In the genomic region with DNA sequence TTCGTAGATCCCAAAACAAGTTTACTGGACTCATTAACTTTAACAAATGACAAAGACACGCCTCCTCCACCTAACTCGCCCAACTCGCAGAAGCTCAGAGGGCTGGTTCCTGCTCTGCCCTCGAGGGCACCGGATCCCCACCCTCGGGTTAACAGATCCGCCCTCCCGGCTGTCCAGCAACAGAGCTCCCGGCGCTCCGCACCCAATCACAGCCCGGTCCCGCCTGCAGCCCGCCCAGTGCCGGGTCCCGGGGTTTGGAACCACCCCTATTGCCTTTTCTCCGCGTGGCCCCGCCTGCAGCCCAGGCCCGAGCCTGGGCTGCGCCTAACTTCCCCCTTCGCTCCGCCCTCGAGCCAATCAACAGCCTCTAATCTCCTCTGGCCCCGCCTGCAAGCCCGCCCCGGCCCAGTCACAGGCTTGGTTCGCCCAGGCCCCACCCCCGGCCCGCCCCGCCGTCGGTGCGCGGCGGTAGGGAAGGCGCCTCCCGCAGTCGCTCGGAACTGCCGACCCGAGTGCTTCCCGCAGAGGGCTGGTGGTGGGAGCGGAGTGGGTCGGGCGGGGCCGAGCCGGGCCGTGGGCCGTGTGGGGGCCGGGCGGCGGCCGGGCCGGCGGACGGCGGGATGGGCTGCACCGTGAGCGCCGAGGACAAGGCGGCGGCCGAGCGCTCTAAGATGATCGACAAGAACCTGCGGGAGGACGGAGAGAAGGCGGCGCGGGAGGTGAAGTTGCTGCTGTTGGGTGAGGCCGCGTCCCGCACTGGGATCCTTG, we compare ENCODE assay signal across 8 cellular contexts. TPM values are rescaled to one million over a fixed set of nuclear protein-coding genes. Genes with fewer than 3 reads are reported as not detected.
DNase-seq lines count a peak whose midpoint lies in the region; ATAC-seq and TF ChIP-seq lines count a peak whose summit lies in the region.

GNAI2 (plus strand) TSS at position 489 of the 768 bp plus-strand sequence; CDS start at position 621, 132 bp downstream.

- no peaks in the 10 kb centered on the region for H3K27me3 ChIP-seq in mucosa of rectum (ENCODE audit: control insufficient read depth in 2 of 2, insufficient read depth in 2 of 2, low read length in 2 of 2)

- peaks cover 36% of the 10 kb centered on the region for H3K4me1 Mint-ChIP-seq in activated T-cell treated with anti-CD3 and anti-CD28 coated beads, Interleukin-2, amount 50 U/mL, for 24 hours (ENCODE audit: low read depth)

- no peaks in the 10 kb centered on the region for H3K9me3 Mint-ChIP-seq in activated T-cell treated with anti-CD3 and anti-CD28 coated beads, Interleukin-2, amount 50 U/mL, for 24 hours

- H3K4me1 ChIP-seq in mucosa of rectum (ENCODE audit: control insufficient read depth in 2 of 2, insufficient read depth in 2 of 2, low read length in 2 of 2) = peaks cover 37 to 39% of the 10 kb centered on the region in 2 donors

- peak; percentile 93 for ATAC-seq in GM21717 (IDR thresholded peaks at IDR 0.05; ENCODE audit: unreplicated experiment)

- TF ChIP-seq CTCF in epithelial cell of proximal tubule (conservative IDR thresholded peaks at IDR 0.05; ENCODE audit: low read depth, low read length) = no peak

- H3K27ac Mint-ChIP-seq in activated T-cell treated with anti-CD3 and anti-CD28 coated beads, Interleukin-2, amount 50 U/mL, for 24 hours = peak within 1 kb of the TSS; percentile 98

- peak within 1 kb of the TSS; percentile 98 for H3K4me3 Mint-ChIP-seq in activated T-cell treated with anti-CD3 and anti-CD28 coated beads, Interleukin-2, amount 50 U/mL, for 24 hours

- H3K36me3 Mint-ChIP-seq in activated T-cell treated with anti-CD3 and anti-CD28 coated beads, Interleukin-2, amount 50 U/mL, for 24 hours (ENCODE audit: low read depth) = peaks cover 45% of the 10 kb centered on the region

- H3K27ac ChIP-seq in mucosa of rectum (ENCODE audit: low read depth in 2 of 2, low read length in 2 of 2) = peak within 1 kb of the TSS; percentile 78 to 91

- H3K9ac ChIP-seq in mucosa of rectum (ENCODE audit: low read depth in 1 of 2, low read length in 2 of 2) = peak within 1 kb of the TSS; percentile 74 to 94

- H3K36me3 ChIP-seq in mucosa of rectum (ENCODE audit: control insufficient read depth in 2 of 2, insufficient read depth in 2 of 2, low read length in 2 of 2) = peaks cover 0 to 3% of the 10 kb centered on the region in 2 donors

- DNase-seq in DMS153 treated with DMSO at 0.1 percent for 48 hours (lab: John Stamatoyannopoulos, UW; ENCODE audit: unreplicated experiment) (peak; percentile 84), KBM-7 (peak; percentile 99), epithelial cell of proximal tubule (ENCODE audit: low read depth) (peak; percentile 87)
- DNase-seq in activated T-cell treated with anti-CD3 and anti-CD28 coated beads, Interleukin-2, amount 50 U/mL, for 24 hours = peak; percentile 99
- peak; percentile 98 for DNase-seq in stimulated activated CD8-positive, alpha-beta memory T cell treated with anti-CD3 and anti-CD28 coated beads, Interleukin-4, amount 100 ng/mL, for 48 hours

- H3K27me3 Mint-ChIP-seq in activated T-cell treated with anti-CD3 and anti-CD28 coated beads, Interleukin-2, amount 50 U/mL, for 24 hours = no peaks in the 10 kb centered on the region

- in situ Hi-C loops in KBM-7 (cut with MboI; ENCODE audit: low pct_unique_long_range_greater_than_20kb, low sequenced_read_pairs) = no loop called here

- H3K9me3 ChIP-seq in mucosa of rectum (ENCODE audit: control insufficient read depth in 2 of 2, low read length in 2 of 2) = no peaks in the 10 kb centered on the region

- peak within 1 kb of the TSS; percentile 87 for H3K4me3 ChIP-seq in epithelial cell of proximal tubule (ENCODE audit: low read depth, low read length)
- H3K4me3 ChIP-seq in mucosa of rectum (ENCODE audit: low read length in 2 of 2) = peak within 1 kb of the TSS; percentile 78 to 88

TF ChIP-seq in PFSK-1, 5 proteins besides CTCF, POLR2A, EP300 and RAD21:
- TF ChIP-seq SIN3A (IDR thresholded peaks at IDR 0.05; ENCODE audit: borderline replicate concordance, insufficient read depth, low read length) (no peak), FOXP2 (optimal IDR thresholded peaks at IDR 0.05; ENCODE audit: borderline replicate concordance, extremely low read depth, extremely low read length, insufficient read depth) (no peak), TAF1 (IDR thresholded peaks at IDR 0.05; ENCODE audit: borderline replicate concordance, insufficient read depth, low read length) (peak; percentile 96), POLR2AphosphoS5 (IDR thresholded peaks at IDR 0.05; ENCODE audit: low read depth, low read length) (peak; percentile 65)
- TF ChIP-seq, protein P1, sequence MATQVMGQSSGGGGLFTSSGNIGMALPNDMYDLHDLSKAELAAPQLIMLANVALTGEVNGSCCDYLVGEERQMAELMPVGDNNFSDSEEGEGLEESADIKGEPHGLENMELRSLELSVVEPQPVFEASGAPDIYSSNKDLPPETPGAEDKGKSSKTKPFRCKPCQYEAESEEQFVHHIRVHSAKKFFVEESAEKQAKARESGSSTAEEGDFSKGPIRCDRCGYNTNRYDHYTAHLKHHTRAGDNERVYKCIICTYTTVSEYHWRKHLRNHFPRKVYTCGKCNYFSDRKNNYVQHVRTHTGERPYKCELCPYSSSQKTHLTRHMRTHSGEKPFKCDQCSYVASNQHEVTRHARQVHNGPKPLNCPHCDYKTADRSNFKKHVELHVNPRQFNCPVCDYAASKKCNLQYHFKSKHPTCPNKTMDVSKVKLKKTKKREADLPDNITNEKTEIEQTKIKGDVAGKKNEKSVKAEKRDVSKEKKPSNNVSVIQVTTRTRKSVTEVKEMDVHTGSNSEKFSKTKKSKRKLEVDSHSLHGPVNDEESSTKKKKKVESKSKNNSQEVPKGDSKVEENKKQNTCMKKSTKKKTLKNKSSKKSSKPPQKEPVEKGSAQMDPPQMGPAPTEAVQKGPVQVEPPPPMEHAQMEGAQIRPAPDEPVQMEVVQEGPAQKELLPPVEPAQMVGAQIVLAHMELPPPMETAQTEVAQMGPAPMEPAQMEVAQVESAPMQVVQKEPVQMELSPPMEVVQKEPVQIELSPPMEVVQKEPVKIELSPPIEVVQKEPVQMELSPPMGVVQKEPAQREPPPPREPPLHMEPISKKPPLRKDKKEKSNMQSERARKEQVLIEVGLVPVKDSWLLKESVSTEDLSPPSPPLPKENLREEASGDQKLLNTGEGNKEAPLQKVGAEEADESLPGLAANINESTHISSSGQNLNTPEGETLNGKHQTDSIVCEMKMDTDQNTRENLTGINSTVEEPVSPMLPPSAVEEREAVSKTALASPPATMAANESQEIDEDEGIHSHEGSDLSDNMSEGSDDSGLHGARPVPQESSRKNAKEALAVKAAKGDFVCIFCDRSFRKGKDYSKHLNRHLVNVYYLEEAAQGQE (IDR thresholded peaks at IDR 0.05; ENCODE audit: insufficient read depth in 1 of 2, low read depth in 2 of 2, low read length in 2 of 2) = 0 out of 4 replicates have a peak, but pooled peaks have one; percentile 15 to 38

RNA-seq across cellular contexts. Expression of gene GNAI2, which starts in this region (rescaled TPM):
- 216 TPM for polyA plus RNA-seq in PFSK-1 (2012; ENCODE audit: insufficient read length, low read depth)
- 263 and 264 TPM in 2 replicates for total RNA-seq in epithelial cell of proximal tubule

Comparison
In these comparisons a context has a peak if more than half of its experiments do, and no peak if none do; other contexts are left out.
1. Peak in every context shown above with its lines: DNase-seq, ATAC-seq, H3K4me3 ChIP-seq and H3K27ac ChIP-seq.